Comparison of ENCODE assay signal across 21 cellular contexts in genomic region chr3:129831503-129831902, GRCh38.
"Had no signal": no experiment of that assay in that cellular context is flagged by ENCODE, and none has a peak within 500 bp of the region (broad histone marks: within the 10 kb centered on the region; RNA-seq: fewer than 3 reads in every experiment).

No MANE protein-coding gene starts in this region.

- H3K27me3 Mint-ChIP-seq: memory B cell; stimulated activated memory B cell treated with anti-CD40 and anti-IgM and Interleukin-4, amounts not matched to agents 10 μg/mL and 1 μg/mL and 100 μg/mL, for 72 hours; stimulated activated naive CD8-positive, alpha-beta T cell treated with anti-CD3 and anti-CD28 coated beads, Interleukin-15, Interleukin-2, amounts not matched to agents 100 ng/mL and 50 ng/mL, for 24 hours had no signal

- DNase-seq: effector memory CD4-positive, alpha-beta T cell; glutamatergic neuron; islet precursor cell; left ventricle myocardium inferior; lower lobe of right lung; natural killer cell; posterior cingulate gyrus; right cardiac atrium; spleen; stimulated activated CD4-positive, alpha-beta T cell treated with anti-CD3 and anti-CD28 coated beads, Interleukin-15, amount 100 ng/mL, for 24 hours; stimulated activated CD4-positive, alpha-beta T cell treated with anti-CD3 and anti-CD28 coated beads, Interleukin-1b, Interleukin-23, amount 100 ng/mL, for 48 hours; stimulated activated CD4-positive, alpha-beta T cell treated with anti-CD3 and anti-CD28 coated beads, Interleukin-4, amount 100 ng/mL, for 24 hours had no signal

- FAIRE-seq: endometrium had no signal

- H3K4me3 ChIP-seq: gastroesophageal sphincter, left ventricle myocardium inferior, lower lobe of right lung, spleen, thoracic aorta, transverse colon had no signal

- H3K27ac ChIP-seq: gastroesophageal sphincter, left ventricle myocardium inferior, lower lobe of right lung, spleen, thoracic aorta, transverse colon had no signal

- H3K9me3 Mint-ChIP-seq: memory B cell; natural killer cell; neural crest cell; stimulated activated memory B cell treated with anti-CD40 and anti-IgM and Interleukin-4, amounts not matched to agents 10 μg/mL and 1 μg/mL and 100 μg/mL, for 72 hours; stimulated activated naive CD8-positive, alpha-beta T cell treated with anti-CD3 and anti-CD28 coated beads, Interleukin-15, Interleukin-2, amounts not matched to agents 100 ng/mL and 50 ng/mL, for 24 hours had no signal

- H3K36me3 ChIP-seq: left ventricle myocardium inferior, lower lobe of right lung, spleen, thoracic aorta, transverse colon had no signal

- H3K9me3 ChIP-seq: gastroesophageal sphincter, left ventricle myocardium inferior, lower lobe of right lung, spleen, thoracic aorta, transverse colon had no signal

- H3K27me3 ChIP-seq: gastroesophageal sphincter, spleen, transverse colon had no signal

- ATAC-seq: gastroesophageal sphincter; lower lobe of right lung; natural killer cell; right cardiac atrium; stimulated activated memory B cell treated with anti-CD40 and anti-IgM and Interleukin-4, amounts not matched to agents 10 μg/mL and 1 μg/mL and 100 μg/mL, for 72 hours had no signal

- H3K4me3 Mint-ChIP-seq: memory B cell; mesothelial cell of epicardium; natural killer cell; neural crest cell; stimulated activated memory B cell treated with anti-CD40 and anti-IgM and Interleukin-4, amounts not matched to agents 10 μg/mL and 1 μg/mL and 100 μg/mL, for 72 hours; stimulated activated naive CD8-positive, alpha-beta T cell treated with anti-CD3 and anti-CD28 coated beads, Interleukin-15, Interleukin-2, amounts not matched to agents 100 ng/mL and 50 ng/mL, for 24 hours had no signal

- H3K36me3 Mint-ChIP-seq: natural killer cell had no signal

- H3K27ac Mint-ChIP-seq: memory B cell; mesothelial cell of epicardium; natural killer cell; stimulated activated memory B cell treated with anti-CD40 and anti-IgM and Interleukin-4, amounts not matched to agents 10 μg/mL and 1 μg/mL and 100 μg/mL, for 72 hours; stimulated activated naive CD8-positive, alpha-beta T cell treated with anti-CD3 and anti-CD28 coated beads, Interleukin-15, Interleukin-2, amounts not matched to agents 100 ng/mL and 50 ng/mL, for 24 hours had no signal
